ENCODE assay signal across 10 cellular contexts in the genomic region with DNA sequence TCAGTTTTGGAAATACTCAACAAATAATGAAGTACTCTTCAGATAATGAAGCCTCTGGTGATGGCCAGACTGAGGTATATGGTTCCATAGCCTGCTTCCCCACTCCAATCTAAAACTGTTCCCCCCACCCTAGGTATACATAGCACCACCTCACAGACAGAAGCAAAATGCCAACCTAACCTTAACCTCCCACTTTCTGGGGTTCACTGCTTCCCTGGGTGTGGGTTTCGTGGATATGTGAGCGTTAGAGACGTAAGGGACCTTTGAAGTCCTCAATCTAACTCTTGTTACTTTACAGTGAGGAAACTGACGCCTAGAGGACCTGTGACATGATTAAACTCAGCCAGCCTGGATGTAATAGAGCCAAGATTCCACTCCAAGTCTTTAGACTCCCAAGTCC. TPM values are rescaled to one million over a fixed set of nuclear protein-coding genes. Genes with fewer than 3 reads are reported as not detected.
DNase-seq lines count a peak whose midpoint lies in the region; ATAC-seq and TF ChIP-seq lines count a peak whose summit lies in the region.
"Had no signal": no experiment of that assay in that cellular context is flagged by ENCODE, and none has a peak within 500 bp of the region (broad histone marks: within the 10 kb centered on the region; RNA-seq: fewer than 3 reads in every experiment).

No MANE protein-coding gene starts in this region.

- WGBS in mammary epithelial cell (ENCODE audit: low coverage, missing lambda C conversion rate): 100% methylated on average over 4 of the region's 4 CpGs

- H3K27ac Mint-ChIP-seq in naive thymus-derived CD8-positive, alpha-beta T cell: peak overlapping the region; percentile 88 to 98 (median 96)

- H3K27me3 ChIP-seq in BE2C: no peaks in the 10 kb centered on the region; the same call in 1 of the 2 replicates
- H3K27me3 ChIP-seq in mammary epithelial cell (ENCODE audit: insufficient read depth, low read length): no peaks in the 10 kb centered on the region
- H3K27me3 ChIP-seq: esophagus muscularis mucosa had no signal

- POLR2A ChIA-PET in naive thymus-derived CD8-positive, alpha-beta T cell (lab: Charles Lee): interaction anchor here (1.1 to 2.9 kb wide), 3 partner anchors 11 to 35 kb away, joined by 3 to 33 read pairs (median 5); partner anchors contain the start of gene POR

- peaks cover 0 to 45% (median 15%) of the 10 kb centered on the region in 3 donors for H3K36me3 Mint-ChIP-seq in naive thymus-derived CD8-positive, alpha-beta T cell

- peaks cover 21 to 44% (median 38%) of the 10 kb centered on the region in 4 donors for H3K4me1 Mint-ChIP-seq in naive thymus-derived CD8-positive, alpha-beta T cell

- H3K4me2 ChIP-seq in mammary epithelial cell (ENCODE audit: insufficient read depth, low read depth, low read length): peak overlapping the region; percentile 88

- no TSS peak for BruUV-seq in mammary epithelial cell (replicated peaks; lab: Mats Ljungman, UMichigan)

- no peak for DNase-seq in BE2C
- peak; percentile 18 for DNase-seq in Jurkat, Clone E6-1 (ENCODE audit: low read depth, low spot score)
- no peak for DNase-seq in mammary epithelial cell
- DNase-seq in naive thymus-derived CD8-positive, alpha-beta T cell: peak in 1 of 10 donors; percentile 4
- no peak for DNase-seq in DMS53 treated with DMSO at 0.1 percent for 48 hours (lab: John Stamatoyannopoulos, UW; ENCODE audit: unreplicated experiment)
- no peak for DNase-seq in mucosa of gallbladder (ENCODE audit: low spot score)
- DNase-seq: NCI-H1092 had no signal

- H3K4me1 ChIP-seq in BE2C (peaks cover 6% of the 10 kb centered on the region), mammary epithelial cell (ENCODE audit: insufficient read depth, low read length) (peaks cover 18% of the 10 kb centered on the region)

- no peaks in the 10 kb centered on the region for H3K27me3 Mint-ChIP-seq in naive thymus-derived CD8-positive, alpha-beta T cell

- peak; percentile 4 to 9 for ATAC-seq in naive thymus-derived CD8-positive, alpha-beta T cell
- ATAC-seq in HG02798 (IDR thresholded peaks at IDR 0.05; ENCODE audit: poor library complexity, unreplicated experiment) (no peak), GM19023 (IDR thresholded peaks at IDR 0.05; ENCODE audit: unreplicated experiment) (no peak)

- dilution Hi-C loops in mammary epithelial cell (cut with HindIII; ENCODE audit: low sequenced_read_pairs): no loop called here

- H3K79me2 ChIP-seq in mammary epithelial cell (ENCODE audit: insufficient read depth, low read length): peaks cover 35% of the 10 kb centered on the region

- no peak overlapping the region for H3K9ac ChIP-seq in mammary epithelial cell (ENCODE audit: insufficient read depth, low read length)

- CTCF ChIA-PET in mammary epithelial cell (lab: Charles Lee; ENCODE audit: low non-redundant PET): no interaction called here

- H4K20me1 ChIP-seq in mammary epithelial cell (ENCODE audit: insufficient read depth, low read length): no peaks in the 10 kb centered on the region

- H3K9me3 ChIP-seq in BE2C: no peaks in the 10 kb centered on the region; the same call in 1 of the 2 replicates
- no peaks in the 10 kb centered on the region for H3K9me3 ChIP-seq in mammary epithelial cell (replicated peaks; ENCODE audit: insufficient read depth, low read length)
- H3K9me3 ChIP-seq: esophagus muscularis mucosa had no signal

- peak overlapping the region; percentile 93 to 99 (median 96) for H3K4me3 Mint-ChIP-seq in naive thymus-derived CD8-positive, alpha-beta T cell

- intact Hi-C loops in mammary epithelial cell (cut with micrococcal nuclease): no loop called here

- no peaks in the 10 kb centered on the region for H3K9me3 Mint-ChIP-seq in naive thymus-derived CD8-positive, alpha-beta T cell

- H3K36me3 ChIP-seq in BE2C: peaks cover 20% of the 10 kb centered on the region
- H3K36me3 ChIP-seq in mammary epithelial cell (ENCODE audit: insufficient read depth, low read length): peaks cover 16% of the 10 kb centered on the region

- H2AFZ ChIP-seq in mammary epithelial cell (ENCODE audit: low read depth, low read length): no peak overlapping the region

- in situ Hi-C loops in mammary epithelial cell (cut with MboI; ENCODE audit: low sequenced_read_pairs in 2 of 2): no loop called here

- no peak for TF ChIP-seq CTCF in BE2C (IDR thresholded peaks at IDR 0.05; ENCODE audit: low read depth, low read length)
- TF ChIP-seq CTCF in mammary epithelial cell (conservative IDR thresholded peaks at IDR 0.05 in 1 of 2, IDR thresholded peaks at IDR 0.05 in 1 of 2; ENCODE audit: extremely low read depth in 1 of 2, insufficient read depth in 1 of 2, low read depth in 1 of 2, low read length in 2 of 2): no peak

- H3K4me3 ChIP-seq in BE2C (ENCODE audit: low read depth, low read length) (peak overlapping the region; percentile 81; the same call in 1 of the 2 replicates), mammary epithelial cell (replicated peaks in 1 of 3; ENCODE audit: insufficient read depth in 1 of 3, low read depth in 2 of 3, low read length in 3 of 3) (peak overlapping the region; percentile 75 to 100 (median 76))
- H3K4me3 ChIP-seq in Jurkat, Clone E6-1 (ENCODE audit: low read length): peak overlapping the region; percentile 67

- no peak overlapping the region for H3K27ac ChIP-seq in mammary epithelial cell (ENCODE audit: insufficient read depth, low read depth, low read length)

RNA-seq across cellular contexts. Expression of gene RHBDD2, which starts 1.4 kb away (rescaled TPM):
- polyA plus RNA-seq in BE2C (2012; ENCODE audit: insufficient read depth, insufficient read length, low read depth): 162 TPM
- polyA plus RNA-seq in Jurkat, Clone E6-1 (2012; ENCODE audit: insufficient read depth, insufficient read length): 36.7 TPM
- 10 to 100 TPM; 51.9 to 52.0 TPM for total RNA-seq in mammary epithelial cell
- 50.8 TPM for polyA plus RNA-seq in mammary epithelial cell
- polyA minus RNA-seq in mammary epithelial cell: 39.9 TPM
- 10 to 100 TPM; 47.1 to 49.8 TPM for total RNA-seq in naive thymus-derived CD8-positive, alpha-beta T cell
- polyA plus RNA-seq in naive thymus-derived CD8-positive, alpha-beta T cell: 10 to 100 TPM; 73.7 to 89.0 (median 73.7) TPM
- 56.4 TPM for total RNA-seq in mucosa of gallbladder

RNA-seq across cellular contexts. Expression of gene POR, which starts 34.7 kb away (rescaled TPM):
- polyA plus RNA-seq in BE2C (2012; ENCODE audit: insufficient read depth, insufficient read length, low read depth): 85.5 TPM
- 32.8 TPM for polyA plus RNA-seq in Jurkat, Clone E6-1 (2012; ENCODE audit: insufficient read depth, insufficient read length)
- total RNA-seq in mammary epithelial cell: 10 to 100 TPM; 61.2 to 67.9 TPM
- polyA plus RNA-seq in mammary epithelial cell: 36.1 TPM
- 145 TPM for polyA minus RNA-seq in mammary epithelial cell
- total RNA-seq in naive thymus-derived CD8-positive, alpha-beta T cell: 10 to 100 TPM; 74.4 to 80.3 TPM
- polyA plus RNA-seq in naive thymus-derived CD8-positive, alpha-beta T cell: 10 to 100 TPM; 32.6 to 51.0 (median 45.2) TPM
- 195 TPM for total RNA-seq in mucosa of gallbladder

Comparison
In these comparisons a context has a peak if more than half of its experiments do, and no peak if none do; other contexts are left out.
1. ATAC-seq: peak in naive thymus-derived CD8-positive, alpha-beta T cell (2 of 2); none in HG02798 (single experiment) and GM19023 (single experiment).
2. Peak in every context shown above with its lines, with median percentiles within 50 percentile points of each other: H3K4me3 ChIP-seq.